ENCODE assay signal across 13 cellular contexts in genomic region chr2:28626891-28627421, GRCh38.
DNase-seq lines count a peak whose midpoint lies in the region; ATAC-seq and TF ChIP-seq lines count a peak whose summit lies in the region.
"Had no signal": no experiment of that assay in that cellular context is flagged by ENCODE, and none has a peak within 500 bp of the region (broad histone marks: within the 10 kb centered on the region; RNA-seq: fewer than 3 reads in every experiment).

No MANE protein-coding gene starts in this region.

- H3K27ac ChIP-seq in layer of hippocampus (ENCODE audit: low read depth, low read length) (peak overlapping the region; percentile 49), RWPE1 (no peak overlapping the region; the same call in 1 of the 2 replicates)
- H3K27ac ChIP-seq: WERI-Rb-1 had no signal

- H3K9me3 Mint-ChIP-seq in stimulated activated effector memory CD8-positive, alpha-beta T cell treated with anti-CD3 and anti-CD28 coated beads, Interleukin-12 subunit alpha, Interleukin-12 subunit beta, amount 100 ng/mL, for 72 hours, result peaks cover 4% of the 10 kb centered on the region
- H3K9me3 Mint-ChIP-seq: stimulated activated memory B cell treated with anti-CD40 and anti-IgM and Interleukin-4, amounts not matched to agents 10 μg/mL and 1 μg/mL and 100 μg/mL, for 72 hours had no signal

- POLR2A ChIA-PET in RWPE1 (lab: Yijun Ruan, JAX; ENCODE audit: low non-redundant PET), result interaction anchor here (0.5 kb wide), 1 partner anchor 1022 kb away, joined by 3 read pairs; no protein-coding TSS in a partner anchor

- H3K27ac Mint-ChIP-seq in stimulated activated effector memory CD8-positive, alpha-beta T cell treated with anti-CD3 and anti-CD28 coated beads, Interleukin-12 subunit alpha, Interleukin-12 subunit beta, amount 100 ng/mL, for 72 hours, result peak overlapping the region; percentile 48
- H3K27ac Mint-ChIP-seq: IgD-negative memory B cell; stimulated activated memory B cell treated with anti-CD40 and anti-IgM and Interleukin-4, amounts not matched to agents 10 μg/mL and 1 μg/mL and 100 μg/mL, for 72 hours had no signal

- no peak overlapping the region for H3K4me3 Mint-ChIP-seq in stimulated activated effector memory CD8-positive, alpha-beta T cell treated with anti-CD3 and anti-CD28 coated beads, Interleukin-12 subunit alpha, Interleukin-12 subunit beta, amount 100 ng/mL, for 72 hours
- H3K4me3 Mint-ChIP-seq: stimulated activated memory B cell treated with anti-CD40 and anti-IgM and Interleukin-4, amounts not matched to agents 10 μg/mL and 1 μg/mL and 100 μg/mL, for 72 hours had no signal

- H3K27me3 ChIP-seq in layer of hippocampus (ENCODE audit: control insufficient read depth, insufficient read depth, low read length), result no peaks in the 10 kb centered on the region

- peaks cover 59% of the 10 kb centered on the region for H3K4me1 Mint-ChIP-seq in stimulated activated effector memory CD8-positive, alpha-beta T cell treated with anti-CD3 and anti-CD28 coated beads, Interleukin-12 subunit alpha, Interleukin-12 subunit beta, amount 100 ng/mL, for 72 hours

- no peaks in the 10 kb centered on the region for H3K36me3 Mint-ChIP-seq in stimulated activated effector memory CD8-positive, alpha-beta T cell treated with anti-CD3 and anti-CD28 coated beads, Interleukin-12 subunit alpha, Interleukin-12 subunit beta, amount 100 ng/mL, for 72 hours
- H3K36me3 Mint-ChIP-seq: IgD-negative memory B cell; stimulated activated memory B cell treated with anti-CD40 and anti-IgM and Interleukin-4, amounts not matched to agents 10 μg/mL and 1 μg/mL and 100 μg/mL, for 72 hours had no signal

- no peak for ATAC-seq in stimulated activated effector memory CD8-positive, alpha-beta T cell treated with anti-CD3 and anti-CD28 coated beads, Interleukin-12 subunit alpha, Interleukin-12 subunit beta, amount 100 ng/mL, for 72 hours
- ATAC-seq: stimulated activated memory B cell treated with anti-CD40 and anti-IgM and Interleukin-4, amounts not matched to agents 10 μg/mL and 1 μg/mL and 100 μg/mL, for 72 hours had no signal

- no peak for TF ChIP-seq CTCF in RWPE1 (conservative IDR thresholded peaks at IDR 0.05; ENCODE audit: low read depth)

- DNase-seq in LHCN-M2 (ENCODE audit: low read depth), result peak; percentile 99
- peak; percentile 94 for DNase-seq in amniotic epithelial cell (ENCODE audit: low read depth)
- no peak for DNase-seq in stimulated activated effector memory CD8-positive, alpha-beta T cell treated with anti-CD3 and anti-CD28 coated beads, Interleukin-12 subunit alpha, Interleukin-12 subunit beta, amount 100 ng/mL, for 72 hours (ENCODE audit: low spot score in 2 of 2)
- no peak for DNase-seq in effector CD8-positive, alpha-beta T cell (lab: John Stamatoyannopoulos, UW)
- DNase-seq in GM19238 (ENCODE audit: insufficient read length, low spot score), result no peak
- DNase-seq in RWPE1 (ENCODE audit: low spot score), result no peak
- DNase-seq in HuH-7 (ENCODE audit: low spot score), result no peak
- DNase-seq: amygdala, hypothalamus, WERI-Rb-1 had no signal

- CTCF ChIA-PET in RWPE1 (lab: Yijun Ruan, JAX), result no interaction called here

Comparison
In these comparisons a context has a peak if more than half of its experiments do, and no peak if none do; other contexts are left out.
1. DNase-seq: peak in LHCN-M2 (single experiment) and amniotic epithelial cell (single experiment); none in stimulated activated effector memory CD8-positive, alpha-beta T cell treated with anti-CD3 and anti-CD28 coated beads, Interleukin-12 subunit alpha, Interleukin-12 subunit beta, amount 100 ng/mL, for 72 hours (0 of 2), effector CD8-positive, alpha-beta T cell (single experiment), GM19238 (single experiment), RWPE1 (single experiment) and HuH-7 (single experiment).